In the genomic region with DNA sequence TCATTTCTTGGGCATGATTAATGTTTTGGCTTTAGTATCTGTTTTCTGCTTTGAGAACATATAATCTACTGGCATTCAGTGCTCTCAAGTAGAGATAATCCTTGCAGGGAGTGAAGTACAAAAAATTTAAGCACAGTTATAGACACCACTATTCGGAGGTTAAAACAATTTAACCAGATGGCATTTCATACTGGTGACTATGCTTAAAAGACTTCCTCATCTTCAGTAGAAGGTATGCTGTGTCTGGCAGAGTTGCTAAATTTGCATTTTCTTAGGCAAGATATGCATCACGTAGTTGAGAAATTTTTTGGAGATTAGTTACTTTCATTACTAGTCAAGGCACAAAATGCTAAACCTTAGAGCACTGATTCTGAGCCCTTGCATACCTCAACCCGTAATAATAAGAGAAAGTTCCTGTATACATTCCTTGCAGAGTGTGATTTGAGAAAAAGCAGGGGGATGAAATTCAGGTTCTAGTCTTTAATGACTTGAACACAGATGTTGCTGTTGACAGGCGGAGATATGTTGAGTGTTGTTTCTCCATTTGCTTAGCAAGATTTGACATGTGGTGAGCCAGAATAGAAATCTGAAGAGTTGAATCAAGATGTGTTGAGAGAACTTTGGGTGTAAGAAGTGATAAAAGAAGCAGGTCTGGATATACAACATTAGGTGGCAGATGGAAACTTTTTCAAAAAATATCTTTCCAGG, we compare ENCODE assay signal across 12 cellular contexts.
DNase-seq lines count a peak whose midpoint lies in the region; FAIRE-seq and TF ChIP-seq lines count a peak whose summit lies in the region.
"Had no signal": no experiment of that assay in that cellular context is flagged by ENCODE, and none has a peak within 500 bp of the region (broad histone marks: within the 10 kb centered on the region; RNA-seq: fewer than 3 reads in every experiment).

No MANE protein-coding gene starts in this region.

- TF ChIP-seq CTCF in HFFc6 (IDR thresholded peaks at IDR 0.05) (no peak), fibroblast of pulmonary artery (IDR thresholded peaks at IDR 0.05; ENCODE audit: low read length, missing control alignments) (no peak)

- peak; percentile 87 for DNase-seq in HFFc6
- DNase-seq in RCC 7860 (ENCODE audit: low spot score): peak; percentile 77
- DNase-seq in fibroblast of pulmonary artery (ENCODE audit: low read depth): peak; percentile 85
- peak; percentile 66 for DNase-seq in renal cortical epithelial cell (ENCODE audit: low read depth)
- no peak for DNase-seq in activated CD4-positive, CD25-positive, alpha-beta regulatory T cell (lab: John Stamatoyannopoulos, UW)
- DNase-seq in activated CD8-positive, alpha-beta memory T cell treated with anti-CD3 and anti-CD28 coated beads, Interleukin-2, amount 50 U/mL, for 4 hours: no peak
- DNase-seq in NCI-H774 (lab: John Stamatoyannopoulos, UW): no peak
- DNase-seq: activated CD4-positive, alpha-beta T cell treated with anti-CD3 and anti-CD28 coated beads, Interleukin-2, amount 50 U/mL, for 48 hours; endodermal cell; NCI-H510A treated with DMSO at 0.1 percent for 48 hours; nucleus accumbens had no signal

- H3K4me1 Mint-ChIP-seq in HFFc6 (ENCODE audit: low read depth): peaks cover 50% of the 10 kb centered on the region

- H3K27ac Mint-ChIP-seq in HFFc6: peak overlapping the region; percentile 48
- H3K27ac Mint-ChIP-seq: endodermal cell had no signal

- H3K27me3 Mint-ChIP-seq in HFFc6 (ENCODE audit: insufficient read depth): peaks cover 3% of the 10 kb centered on the region

- no peaks in the 10 kb centered on the region for H3K36me3 Mint-ChIP-seq in HFFc6 (ENCODE audit: low read depth)

- H3K4me3 Mint-ChIP-seq in HFFc6: peak overlapping the region; percentile 56
- H3K4me3 Mint-ChIP-seq: endodermal cell had no signal

- no peak overlapping the region for H3K4me3 ChIP-seq in fibroblast of pulmonary artery (replicated peaks; ENCODE audit: low read depth, low read length)

- FAIRE-seq in RCC 7860 (lab: Jason Lieb, UNC): peak; percentile 84
- FAIRE-seq: keratinocyte had no signal

- H3K9me3 Mint-ChIP-seq in HFFc6: 0 out of 2 replicates have a peak, but pooled peaks cover 3% of the 10 kb centered on the region

Comparison
In these comparisons a context has a peak if more than half of its experiments do, and no peak if none do; other contexts are left out.
1. DNase-seq: peak in HFFc6 (single experiment), RCC 7860 (single experiment), fibroblast of pulmonary artery (single experiment) and renal cortical epithelial cell (single experiment); none in activated CD4-positive, CD25-positive, alpha-beta regulatory T cell (0 of 4), activated CD8-positive, alpha-beta memory T cell treated with anti-CD3 and anti-CD28 coated beads, Interleukin-2, amount 50 U/mL, for 4 hours (single experiment) and NCI-H774 (single experiment).